20 cellular contexts compared by ENCODE assay signal in genomic region chr14:49424436-49425331, GRCh38.
"Had no signal": no experiment of that assay in that cellular context is flagged by ENCODE, and none has a peak within 500 bp of the region (broad histone marks: within the 10 kb centered on the region; RNA-seq: fewer than 3 reads in every experiment).

No MANE protein-coding gene starts in this region.

- H3K4me1 ChIP-seq: psoas muscle, transverse colon, vagina had no signal

- H3K4me3 ChIP-seq: mucosa of descending colon, neural progenitor cell, psoas muscle, skin epidermis, transverse colon, vagina had no signal

- H3K27ac ChIP-seq: neural progenitor cell, psoas muscle, skin epidermis, transverse colon, vagina had no signal

- DNase-seq: activated CD4-positive, alpha-beta T cell treated with anti-CD3 and anti-CD28 coated beads for 48 hours; activated CD8-positive, alpha-beta T cell treated with anti-CD3 and anti-CD28 coated beads for 36 hours; activated naive CD4-positive, alpha-beta T cell treated with Interleukin-2 at 50 U/mL for 16 hours; activated naive CD8-positive, alpha-beta T cell treated with anti-CD3 and anti-CD28 coated beads, Interleukin-2, amount 10 ng/mL, durations not matched to agents 7 days and 5 days; activated T-cell treated with anti-CD3 and anti-CD28 coated beads, Interleukin-2, amount 50 U/mL, for 1 hour; amygdala; caudate nucleus; effector memory CD8-positive, alpha-beta T cell; kidney; left ventricle myocardium superior; mucosa of descending colon; naive B cell; psoas muscle; right cardiac atrium; stimulated activated CD4-positive, alpha-beta T cell treated with anti-CD3 and anti-CD28 coated beads, Interleukin-15, amount 100 ng/mL, for 24 hours; stimulated activated CD4-positive, alpha-beta T cell treated with anti-CD3 and anti-CD28 coated beads, Interleukin-2, amount 100 ng/mL, for 48 hours; transverse colon had no signal

- H3K9ac ChIP-seq: neural progenitor cell had no signal

- H3K27me3 ChIP-seq: neural progenitor cell, vagina had no signal

- ATAC-seq: activated CD8-positive, alpha-beta T cell treated with anti-CD3 and anti-CD28 coated beads for 36 hours; effector memory CD8-positive, alpha-beta T cell; left ventricle myocardium superior; mucosa of descending colon; psoas muscle; right cardiac atrium had no signal

- H2AFZ ChIP-seq: neural progenitor cell had no signal

- H3K4me2 ChIP-seq: neural progenitor cell had no signal

- H3K36me3 ChIP-seq: neural progenitor cell, transverse colon, vagina had no signal

- H3K9me3 ChIP-seq: mucosa of descending colon, psoas muscle, transverse colon, vagina had no signal
